Comparison of ENCODE assay signal across 14 cellular contexts in the genomic region with DNA sequence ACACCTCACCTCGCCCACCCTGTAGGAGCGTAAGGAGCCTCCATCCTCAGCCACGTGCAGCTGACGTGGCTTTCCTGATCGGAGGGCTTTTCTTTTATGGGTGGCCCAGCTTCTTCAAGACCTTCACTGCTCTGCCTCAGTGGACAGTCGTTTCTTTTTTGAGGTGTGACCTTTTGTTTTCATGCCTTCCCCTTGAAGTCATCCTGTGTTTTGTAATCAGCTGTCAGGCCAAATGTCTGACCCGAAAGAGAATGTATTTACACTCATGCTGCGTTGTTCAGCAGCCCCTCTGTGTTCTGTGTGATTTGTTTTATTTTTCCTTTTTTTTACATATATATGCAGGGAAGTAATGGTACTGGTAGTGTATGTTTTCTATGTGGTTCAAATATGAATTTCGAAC. TPM values are rescaled to one million over a fixed set of nuclear protein-coding genes. Genes with fewer than 3 reads are reported as not detected.
"Had no signal": no experiment of that assay in that cellular context is flagged by ENCODE, and none has a peak within 500 bp of the region (broad histone marks: within the 10 kb centered on the region; RNA-seq: fewer than 3 reads in every experiment).

No MANE protein-coding gene starts in this region.

- DNase-seq: activated CD4-positive, alpha-beta T cell treated with anti-CD3 and anti-CD28 coated beads for 48 hours; activated CD8-positive, alpha-beta memory T cell treated with anti-CD3 and anti-CD28 coated beads, Interleukin-2, amount 50 U/mL, for 48 hours; activated CD8-positive, alpha-beta T cell treated with anti-CD3 and anti-CD28 coated beads, Interleukin-2, amount 10 ng/mL, durations not matched to agents 7 days and 5 days; activated naive CD8-positive, alpha-beta T cell treated with anti-CD3 and anti-CD28 coated beads, Interleukin-2, amount 10 ng/mL, durations not matched to agents 7 days and 5 days; effector memory CD8-positive, alpha-beta T cell; erythroblast; left ventricle myocardium superior; ovary; SJCRH30; T-helper 9 cell had no signal

- H2AFZ ChIP-seq: neural progenitor cell had no signal

- H3K4me1 Mint-ChIP-seq: neural progenitor cell had no signal

- H3K27ac Mint-ChIP-seq: activated CD8-positive, alpha-beta T cell treated with anti-CD3 and anti-CD28 coated beads, Interleukin-2, amount 10 ng/mL, durations not matched to agents 7 days and 5 days; activated naive CD8-positive, alpha-beta T cell treated with anti-CD3 and anti-CD28 coated beads, Interleukin-2, amount 10 ng/mL, durations not matched to agents 7 days and 5 days; effector memory CD8-positive, alpha-beta T cell; neural progenitor cell had no signal

- H3K4me2 ChIP-seq: neural progenitor cell had no signal

- H3K27ac ChIP-seq: neural progenitor cell, ovary, SJCRH30 had no signal

- H3K9me3 ChIP-seq: ovary, SJCRH30 had no signal

- H3K4me3 ChIP-seq: cardiac muscle cell, neural progenitor cell, ovary, SJCRH30, smooth muscle cell had no signal

- H3K9ac ChIP-seq: neural progenitor cell had no signal

- H3K36me3 ChIP-seq: neural progenitor cell, ovary, SJCRH30 had no signal

- ATAC-seq: activated CD8-positive, alpha-beta T cell treated with anti-CD3 and anti-CD28 coated beads, Interleukin-2, amount 10 ng/mL, durations not matched to agents 7 days and 5 days; effector memory CD8-positive, alpha-beta T cell had no signal

- H3K27me3 ChIP-seq: cardiac muscle cell, neural progenitor cell, ovary, SJCRH30 had no signal

- H3K4me1 ChIP-seq: SJCRH30 had no signal

- H3K9me3 Mint-ChIP-seq: activated naive CD8-positive, alpha-beta T cell treated with anti-CD3 and anti-CD28 coated beads, Interleukin-2, amount 10 ng/mL, durations not matched to agents 7 days and 5 days; effector memory CD8-positive, alpha-beta T cell; neural progenitor cell had no signal

- H3K4me3 Mint-ChIP-seq: activated CD8-positive, alpha-beta T cell treated with anti-CD3 and anti-CD28 coated beads, Interleukin-2, amount 10 ng/mL, durations not matched to agents 7 days and 5 days; activated naive CD8-positive, alpha-beta T cell treated with anti-CD3 and anti-CD28 coated beads, Interleukin-2, amount 10 ng/mL, durations not matched to agents 7 days and 5 days; effector memory CD8-positive, alpha-beta T cell; neural progenitor cell had no signal

- H3K27me3 Mint-ChIP-seq: activated naive CD8-positive, alpha-beta T cell treated with anti-CD3 and anti-CD28 coated beads, Interleukin-2, amount 10 ng/mL, durations not matched to agents 7 days and 5 days had no signal

RNA-seq across cellular contexts. Expression of a gene that starts 41.8 kb away (rescaled TPM):
- total RNA-seq: activated CD8-positive, alpha-beta T cell treated with anti-CD3 and anti-CD28 coated beads, Interleukin-2, amount 10 ng/mL, durations not matched to agents 7 days and 5 days; activated naive CD8-positive, alpha-beta T cell treated with anti-CD3 and anti-CD28 coated beads, Interleukin-2, amount 10 ng/mL, durations not matched to agents 7 days and 5 days; astrocyte; cardiac muscle cell; left ventricle myocardium superior; ovary; SJCRH30; smooth muscle cell had no signal
- polyA plus RNA-seq: cardiac muscle cell, ovary, smooth muscle cell had no signal
